13 cellular contexts compared by ENCODE assay signal in genomic region chrX:53294024-53294648, GRCh38. TPM values are rescaled to one million over a fixed set of nuclear protein-coding genes. Genes with fewer than 3 reads are reported as not detected.
DNase-seq lines count a peak whose midpoint lies in the region; ATAC-seq and TF ChIP-seq lines count a peak whose summit lies in the region.
"Had no signal": no experiment of that assay in that cellular context is flagged by ENCODE, and none has a peak within 500 bp of the region (broad histone marks: within the 10 kb centered on the region; RNA-seq: fewer than 3 reads in every experiment).

No MANE protein-coding gene starts in this region.

- H3K27ac ChIP-seq in KMS-11, result no peak overlapping the region
- H3K27ac ChIP-seq: gastrocnemius medialis had no signal

- no TSS peak for BruUV-seq in Caco-2 (replicated peaks; lab: Mats Ljungman, UMichigan)

- no peak overlapping the region for H3K4me2 ChIP-seq in KMS-11

- ATAC-seq in HG03571 (IDR thresholded peaks at IDR 0.05; ENCODE audit: unreplicated experiment), result no peak
- ATAC-seq: gastrocnemius medialis; stimulated activated naive B cell treated with anti-CD40 and anti-IgM and Interleukin-4, amounts not matched to agents 10 μg/mL and 1 μg/mL and 100 μg/mL, for 72 hours had no signal

- POLR2A ChIA-PET in Caco-2 (lab: Charles Lee), result no interaction called here

- H3K79me2 ChIP-seq in KMS-11 (ENCODE audit: insufficient read depth, low read depth), result no peaks in the 10 kb centered on the region

- H3K27me3 Mint-ChIP-seq in Caco-2 (ENCODE audit: insufficient read depth, unreplicated experiment), result peaks cover 3% of the 10 kb centered on the region

- H3K9me3 ChIP-seq in adipocyte (ENCODE audit: control insufficient read depth, low read length), result no peaks in the 10 kb centered on the region
- no peaks in the 10 kb centered on the region for H3K9me3 ChIP-seq in Caco-2
- H3K9me3 ChIP-seq: gastrocnemius medialis had no signal

- H3K4me1 Mint-ChIP-seq in Caco-2 (ENCODE audit: low read depth, unreplicated experiment), result no peaks in the 10 kb centered on the region
- H3K4me1 Mint-ChIP-seq: stimulated activated naive B cell treated with anti-CD40 and anti-IgM and Interleukin-4, amounts not matched to agents 10 μg/mL and 1 μg/mL and 100 μg/mL, for 72 hours had no signal

- H3K4me1 ChIP-seq in KMS-11 (ENCODE audit: low read depth, poor library complexity, severe bottlenecking), result no peaks in the 10 kb centered on the region
- no peaks in the 10 kb centered on the region for H3K4me1 ChIP-seq in adipocyte (ENCODE audit: control insufficient read depth, insufficient read depth, low read length)
- no peaks in the 10 kb centered on the region for H3K4me1 ChIP-seq in Caco-2

- H2AFZ ChIP-seq in KMS-11 (ENCODE audit: low read depth), result no peak overlapping the region

- H3K4me3 ChIP-seq in KMS-11 (IDR thresholded peaks at IDR 0.05; ENCODE audit: insufficient read depth, low read depth, low read length), result no peak overlapping the region
- no peak overlapping the region for H3K4me3 ChIP-seq in adipocyte (ENCODE audit: low read length)
- H3K4me3 ChIP-seq in kidney epithelial cell (ENCODE audit: low read depth, low read length), result no peak overlapping the region
- no peak overlapping the region for H3K4me3 ChIP-seq in Caco-2 (ENCODE audit: low read depth, low read length)
- H3K4me3 ChIP-seq: gastrocnemius medialis had no signal

- H3K9ac ChIP-seq in KMS-11 (no peak overlapping the region), adipocyte (ENCODE audit: low read length) (no peak overlapping the region)

- no peak overlapping the region for H3K27ac Mint-ChIP-seq in Caco-2 (ENCODE audit: unreplicated experiment)
- H3K27ac Mint-ChIP-seq: stimulated activated naive B cell treated with anti-CD40 and anti-IgM and Interleukin-4, amounts not matched to agents 10 μg/mL and 1 μg/mL and 100 μg/mL, for 72 hours had no signal

- intact Hi-C loops in Caco-2 (cut with micrococcal nuclease; ENCODE audit: unreplicated experiment), result no loop called here

- H3K27me3 ChIP-seq in KMS-11 (ENCODE audit: insufficient read depth, low read depth) (no peaks in the 10 kb centered on the region), adipocyte (replicated peaks; ENCODE audit: control insufficient read depth, insufficient read depth, low read length) (peaks cover 23% of the 10 kb centered on the region), kidney epithelial cell (ENCODE audit: control insufficient read depth, insufficient read depth, low read length) (peaks cover 7% of the 10 kb centered on the region), Caco-2 (replicated peaks; ENCODE audit: control insufficient read depth, insufficient read depth, low read length) (no peaks in the 10 kb centered on the region)
- H3K27me3 ChIP-seq: gastrocnemius medialis had no signal

- H3K36me3 ChIP-seq in KMS-11 (ENCODE audit: insufficient read depth), result no peaks in the 10 kb centered on the region
- no peaks in the 10 kb centered on the region for H3K36me3 ChIP-seq in adipocyte (ENCODE audit: control insufficient read depth, insufficient read depth, low read length, severe bottlenecking)
- no peaks in the 10 kb centered on the region for H3K36me3 ChIP-seq in kidney epithelial cell (ENCODE audit: control insufficient read depth, insufficient read depth, low read length)
- H3K36me3 ChIP-seq in Caco-2 (ENCODE audit: control insufficient read depth, insufficient read depth, low read length), result no peaks in the 10 kb centered on the region
- H3K36me3 ChIP-seq: gastrocnemius medialis had no signal

- no peak overlapping the region for H3K4me3 Mint-ChIP-seq in Caco-2 (ENCODE audit: unreplicated experiment)
- H3K4me3 Mint-ChIP-seq: stimulated activated naive B cell treated with anti-CD40 and anti-IgM and Interleukin-4, amounts not matched to agents 10 μg/mL and 1 μg/mL and 100 μg/mL, for 72 hours had no signal

- peak; percentile 44 for TF ChIP-seq CTCF in KMS-11 (conservative IDR thresholded peaks at IDR 0.05; ENCODE audit: low read depth, low read length)
- TF ChIP-seq CTCF in kidney epithelial cell (IDR thresholded peaks at IDR 0.05; ENCODE audit: insufficient read depth, low read length, poor library complexity, severe bottlenecking), result peak; percentile 15
- TF ChIP-seq CTCF in Caco-2 (IDR thresholded peaks at IDR 0.05; ENCODE audit: insufficient read depth in 1 of 2, low read depth in 1 of 2, low read length in 1 of 2, severe bottlenecking in 1 of 2, unreplicated experiment in 1 of 2), result peak in 1 of 2 experiments; percentile 10

- no peaks in the 10 kb centered on the region for H3K9me3 Mint-ChIP-seq in Caco-2 (ENCODE audit: unreplicated experiment)
- H3K9me3 Mint-ChIP-seq: stimulated activated naive B cell treated with anti-CD40 and anti-IgM and Interleukin-4, amounts not matched to agents 10 μg/mL and 1 μg/mL and 100 μg/mL, for 72 hours had no signal

- no peaks in the 10 kb centered on the region for H4K20me1 ChIP-seq in KMS-11 (ENCODE audit: insufficient read depth)

- no peaks in the 10 kb centered on the region for H3K36me3 Mint-ChIP-seq in Caco-2 (ENCODE audit: insufficient read depth, unreplicated experiment)
- H3K36me3 Mint-ChIP-seq: stimulated activated naive B cell treated with anti-CD40 and anti-IgM and Interleukin-4, amounts not matched to agents 10 μg/mL and 1 μg/mL and 100 μg/mL, for 72 hours had no signal

- CTCF ChIA-PET in Caco-2 (lab: Charles Lee), result interaction anchor here (0.8 to 1.0 kb wide), 4 partner anchors 10 to 188 kb away, joined by 3 to 4 read pairs (median 4); no protein-coding TSS in a partner anchor

- DNase-seq in NCI-H1092 treated with DMSO at 0.1 percent for 48 hours (lab: John Stamatoyannopoulos, UW) (peak; percentile 5), NCI-H1092 (lab: John Stamatoyannopoulos, UW) (no peak), adipocyte (ENCODE audit: low read depth) (peak; percentile 15), kidney epithelial cell (ENCODE audit: low read depth) (no peak), Caco-2 (no peak), SK-N-DZ (ENCODE audit: low spot score) (no peak)
- DNase-seq: gastrocnemius medialis; GF-D8; nucleus accumbens; stimulated activated naive B cell treated with anti-CD40 and anti-IgM and Interleukin-4, amounts not matched to agents 10 μg/mL and 1 μg/mL and 100 μg/mL, for 72 hours; T1000 had no signal

RNA-seq across cellular contexts. Expression of gene IQSEC2, which starts 12.8 kb away (rescaled TPM):
- 5.4 and 7.2 TPM in 2 replicates for total RNA-seq in kidney epithelial cell
- 1.4 and 1.8 TPM in 2 replicates for total RNA-seq in Caco-2 (2022)
- polyA plus RNA-seq in SK-N-DZ (2014; cell fraction: cytosol; rRNA removed), result 2.6 and 4.2 TPM in 2 replicates
- polyA plus RNA-seq in SK-N-DZ (2014; cell fraction: nucleus; rRNA removed), result 6.5 and 8.8 TPM in 2 replicates

Comparison
In these comparisons a context has a peak if more than half of its experiments do, and no peak if none do; other contexts are left out.
1. DNase-seq: peak in NCI-H1092 treated with DMSO at 0.1 percent for 48 hours (single experiment) and adipocyte (single experiment); none in NCI-H1092 (single experiment), kidney epithelial cell (single experiment), Caco-2 (0 of 2) and SK-N-DZ (single experiment).